ENCODE assay signal across 11 cellular contexts in genomic region chr13:46656786-46657185, GRCh38.
DNase-seq lines count a peak whose midpoint lies in the region; ATAC-seq and TF ChIP-seq lines count a peak whose summit lies in the region.
"Had no signal": no experiment of that assay in that cellular context is flagged by ENCODE, and none has a peak within 500 bp of the region (broad histone marks: within the 10 kb centered on the region; RNA-seq: fewer than 3 reads in every experiment).

No MANE protein-coding gene starts in this region.

- no peaks in the 10 kb centered on the region for H3K27me3 ChIP-seq in spleen (replicated peaks in 1 of 7)

- no peak for DNase-seq in T-helper 1 cell
- no peak for DNase-seq in spleen
- DNase-seq in NCI-H748 treated with DMSO at 0.1 percent for 48 hours (lab: John Stamatoyannopoulos, UW) = no peak
- no peak for DNase-seq in putamen (ENCODE audit: low spot score)
- no peak for DNase-seq in midbrain (lab: John Stamatoyannopoulos, UW)
- DNase-seq: effector memory CD4-positive, alpha-beta T cell; NCI-H2171 treated with DMSO at 0.1 percent for 48 hours had no signal

- no peak for TF ChIP-seq POLR2A in spleen (IDR thresholded peaks at IDR 0.05)

- no peaks in the 10 kb centered on the region for H3K9me3 Mint-ChIP-seq in T-helper 1 cell treated with Interleukin-12 subunit alpha and Interleukin-12 subunit beta and Interleukin-4 antibody, amounts not matched to agents 30 μg/mL and 1 μg/mL, for 36 hours

- no peak overlapping the region for H3K4me3 ChIP-seq in spleen

- H3K27ac Mint-ChIP-seq in T-helper 1 cell treated with Interleukin-12 subunit alpha and Interleukin-12 subunit beta and Interleukin-4 antibody, amounts not matched to agents 30 μg/mL and 1 μg/mL, for 36 hours = peak overlapping the region; percentile 76

- H3K36me3 Mint-ChIP-seq in T-helper 1 cell treated with Interleukin-12 subunit alpha and Interleukin-12 subunit beta and Interleukin-4 antibody, amounts not matched to agents 30 μg/mL and 1 μg/mL, for 36 hours (ENCODE audit: low read depth) = peaks cover 13% of the 10 kb centered on the region

- H3K27me3 Mint-ChIP-seq in T-helper 1 cell treated with Interleukin-12 subunit alpha and Interleukin-12 subunit beta and Interleukin-4 antibody, amounts not matched to agents 30 μg/mL and 1 μg/mL, for 36 hours (ENCODE audit: low read depth) = no peaks in the 10 kb centered on the region

- peaks cover 13 to 76% (median 31%) of the 10 kb centered on the region in 6 donors for H3K4me1 ChIP-seq in spleen

- H3K27ac ChIP-seq in spleen = peak overlapping the region in 5 of 8 donors; percentile 60 to 73 (median 71)
- H3K27ac ChIP-seq: 22Rv1 had no signal

- H3K4me3 Mint-ChIP-seq in T-helper 1 cell treated with Interleukin-12 subunit alpha and Interleukin-12 subunit beta and Interleukin-4 antibody, amounts not matched to agents 30 μg/mL and 1 μg/mL, for 36 hours = peak overlapping the region; percentile 31

- peaks cover 21% of the 10 kb centered on the region for H3K4me1 Mint-ChIP-seq in T-helper 1 cell treated with Interleukin-12 subunit alpha and Interleukin-12 subunit beta and Interleukin-4 antibody, amounts not matched to agents 30 μg/mL and 1 μg/mL, for 36 hours (ENCODE audit: low read depth)

- ATAC-seq in GM21786 (IDR thresholded peaks at IDR 0.05; ENCODE audit: unreplicated experiment) (peak; percentile 86), HG03565 (IDR thresholded peaks at IDR 0.05; ENCODE audit: unreplicated experiment) (peak; percentile 85)

- no peaks in the 10 kb centered on the region for H3K36me3 ChIP-seq in spleen

- intact Hi-C loops in spleen (cut with DNase I; ENCODE audit: low total_unique reads) = no loop called here

- no peak for TF ChIP-seq CTCF in spleen (IDR thresholded peaks at IDR 0.05 in 8 of 11, conservative IDR thresholded peaks at IDR 0.05 in 3 of 11)

- H3K9me3 ChIP-seq in spleen = no peaks in the 10 kb centered on the region
